15 cellular contexts compared by ENCODE assay signal in genomic region chr9:115291841-115292240, GRCh38.
DNase-seq lines count a peak whose midpoint lies in the region; ATAC-seq and TF ChIP-seq lines count a peak whose summit lies in the region.
"Had no signal": no experiment of that assay in that cellular context is flagged by ENCODE, and none has a peak within 500 bp of the region (broad histone marks: within the 10 kb centered on the region; RNA-seq: fewer than 3 reads in every experiment).

No MANE protein-coding gene starts in this region.

- POLR2A ChIA-PET in PC-3 (lab: Charles Lee; ENCODE audit: unreplicated experiment), result no interaction called here

- H3K4me1 ChIP-seq in PC-3 (ENCODE audit: insufficient read depth, low read length), result peaks cover 10% of the 10 kb centered on the region; the same call in 1 of the 2 replicates
- H3K4me1 ChIP-seq in thyroid gland, result no peaks in the 10 kb centered on the region

- H3F3A ChIP-seq in PC-3 (ENCODE audit: low read length, unreplicated experiment), result no peaks in the 10 kb centered on the region

- TF ChIP-seq POLR2A in thyroid gland (IDR thresholded peaks at IDR 0.05), result no peak

- DNase-seq in AG20443 (ENCODE audit: low spot score) (peak; percentile 22), PC-3 (peak; percentile 6), mucosa of gallbladder (ENCODE audit: low spot score) (peak; percentile 81), thyroid gland (no peak), NCI-H2171 treated with DMSO at 0.1 percent for 48 hours (lab: John Stamatoyannopoulos, UW) (no peak)
- DNase-seq in effector memory CD8-positive, alpha-beta T cell, result no peak
- DNase-seq: activated CD4-positive, CD25-positive, alpha-beta regulatory T cell; activated effector memory CD4-positive, alpha-beta T cell treated with Interleukin-2 at 50 U/mL for 16 hours; foreskin melanocyte; NCI-H1930; NCI-H526 treated with DMSO at 0.1 percent for 48 hours; stimulated activated naive CD4-positive, alpha-beta T cell treated with Interleukin-2 at 50 U/mL for 16 hours had no signal

- H3K27ac Mint-ChIP-seq in effector memory CD8-positive, alpha-beta T cell, result no peak overlapping the region

- H3K4me1 Mint-ChIP-seq in effector memory CD8-positive, alpha-beta T cell (ENCODE audit: low read depth in 2 of 2), result no peaks in the 10 kb centered on the region

- no peaks in the 10 kb centered on the region for H3K9me3 Mint-ChIP-seq in effector memory CD8-positive, alpha-beta T cell

- no peak overlapping the region for H3K9ac ChIP-seq in PC-3 (ENCODE audit: low read length)

- no peak overlapping the region for H3K4me3 Mint-ChIP-seq in effector memory CD8-positive, alpha-beta T cell

- CTCF ChIA-PET in PC-3 (lab: Charles Lee), result no interaction called here

- H3K27me3 ChIP-seq in PC-3 (ENCODE audit: low read length) (no peaks in the 10 kb centered on the region), thyroid gland (no peaks in the 10 kb centered on the region)
- H3K27me3 ChIP-seq: ascending aorta had no signal

- H3K36me3 ChIP-seq in PC-3 (ENCODE audit: low read depth, low read length) (no peaks in the 10 kb centered on the region), thyroid gland (no peaks in the 10 kb centered on the region)
- H3K36me3 ChIP-seq: ascending aorta had no signal

- no peak for TF ChIP-seq CTCF in PC-3 (conservative IDR thresholded peaks at IDR 0.05; ENCODE audit: low read depth, low read length)
- no peak for TF ChIP-seq CTCF in thyroid gland (IDR thresholded peaks at IDR 0.05)

- no peak overlapping the region for H3K4me3 ChIP-seq in PC-3 (ENCODE audit: low read length)
- H3K4me3 ChIP-seq in thyroid gland (replicated peaks in 1 of 3), result no peak overlapping the region
- H3K4me3 ChIP-seq: ascending aorta had no signal

- BruUV-seq in PC-3 (replicated peaks; lab: Mats Ljungman, UMichigan), result no TSS peak

- H2AFZ ChIP-seq in PC-3 (ENCODE audit: low read length), result no peak overlapping the region

- H3K36me3 Mint-ChIP-seq in effector memory CD8-positive, alpha-beta T cell (ENCODE audit: insufficient read depth), result no peaks in the 10 kb centered on the region

- H3K4me2 ChIP-seq in PC-3 (ENCODE audit: low read length), result no peak overlapping the region

- WGBS in thyroid gland, 2 donors, result 50 to 58% methylated on average over 3 of the region's 3 CpGs

- H3K27ac ChIP-seq in PC-3 (ENCODE audit: low read length) (no peak overlapping the region), thyroid gland (no peak overlapping the region)

- H3K79me2 ChIP-seq in PC-3 (ENCODE audit: low read length), result no peaks in the 10 kb centered on the region

- H3K9me3 ChIP-seq in PC-3 (ENCODE audit: low read length) (no peaks in the 10 kb centered on the region), thyroid gland (no peaks in the 10 kb centered on the region)
- H3K9me3 ChIP-seq: ascending aorta had no signal

- peak; percentile 31; the same call in 1 of the 2 replicates for ATAC-seq in PC-3
- peak; percentile 69 for ATAC-seq in esophagus mucosa
- no peak for ATAC-seq in effector memory CD8-positive, alpha-beta T cell (replicated peaks)
- ATAC-seq in HG02588 (IDR thresholded peaks at IDR 0.05; ENCODE audit: unreplicated experiment), result no peak

- peaks cover 17 to 18% of the 10 kb centered on the region in 2 donors for H3K27me3 Mint-ChIP-seq in effector memory CD8-positive, alpha-beta T cell

- no peaks in the 10 kb centered on the region for H4K20me1 ChIP-seq in PC-3 (ENCODE audit: low read length)

- no peaks in the 10 kb centered on the region for H3K9me2 ChIP-seq in PC-3 (replicated peaks; ENCODE audit: low read length)

- intact Hi-C loops in PC-3 (cut with micrococcal nuclease), result no loop called here
- intact Hi-C loops in thyroid gland (cut with DNase I), result no loop called here

Comparison
In these comparisons a context has a peak if more than half of its experiments do, and no peak if none do; other contexts are left out.
1. DNase-seq: peak in AG20443 (single experiment), PC-3 (single experiment) and mucosa of gallbladder (single experiment); none in thyroid gland (0 of 2), NCI-H2171 treated with DMSO at 0.1 percent for 48 hours (single experiment) and effector memory CD8-positive, alpha-beta T cell (0 of 3).
2. ATAC-seq: peak in PC-3 (single experiment) and esophagus mucosa (single experiment); none in effector memory CD8-positive, alpha-beta T cell (single experiment) and HG02588 (single experiment).